ENCODE assay signal across 9 cellular contexts in genomic region chr1:14516974-14517812, GRCh38.
A peak's percentile ranks its signal among the peaks of the same experiment; 100 is the strongest.
DNase-seq lines count a peak whose midpoint lies in the region; ATAC-seq and TF ChIP-seq lines count a peak whose summit lies in the region.
"Had no signal": no experiment of that assay in that cellular context is flagged by ENCODE, and none has a peak within 500 bp of the region (broad histone marks: within the 10 kb centered on the region; RNA-seq: fewer than 3 reads in every experiment).

No MANE protein-coding gene starts in this region.

- TF ChIP-seq CTCF in astrocyte of the spinal cord (IDR thresholded peaks at IDR 0.05; ENCODE audit: low read depth, low read length) = no peak

- H3K27me3 Mint-ChIP-seq in activated naive CD8-positive, alpha-beta T cell treated with anti-CD3 and anti-CD28 coated beads, Interleukin-2, amount 50 U/mL, for 24 hours = peaks cover 7% of the 10 kb centered on the region
- no peaks in the 10 kb centered on the region for H3K27me3 Mint-ChIP-seq in activated naive CD8-positive, alpha-beta T cell treated with anti-CD3 and anti-CD28 coated beads for 36 hours

- H3K36me3 Mint-ChIP-seq in activated naive CD8-positive, alpha-beta T cell treated with anti-CD3 and anti-CD28 coated beads, Interleukin-2, amount 50 U/mL, for 24 hours (ENCODE audit: low read depth) = no peaks in the 10 kb centered on the region
- H3K36me3 Mint-ChIP-seq in activated naive CD8-positive, alpha-beta T cell treated with anti-CD3 and anti-CD28 coated beads for 36 hours = no peaks in the 10 kb centered on the region

- peak; percentile 42 for ATAC-seq in activated naive CD8-positive, alpha-beta T cell treated with anti-CD3 and anti-CD28 coated beads, Interleukin-2, amount 50 U/mL, for 24 hours
- no peak for ATAC-seq in HG02870 (IDR thresholded peaks at IDR 0.05; ENCODE audit: unreplicated experiment)

- H3K4me3 ChIP-seq in astrocyte of the spinal cord (ENCODE audit: low read depth, low read length) = no peak overlapping the region

- no peaks in the 10 kb centered on the region for H3K9me3 Mint-ChIP-seq in activated naive CD8-positive, alpha-beta T cell treated with anti-CD3 and anti-CD28 coated beads, Interleukin-2, amount 50 U/mL, for 24 hours
- no peaks in the 10 kb centered on the region for H3K9me3 Mint-ChIP-seq in activated naive CD8-positive, alpha-beta T cell treated with anti-CD3 and anti-CD28 coated beads for 36 hours

- in situ Hi-C loops in astrocyte of the spinal cord (cut with HindIII; ENCODE audit: low sequenced_read_pairs) = no loop called here

- H3K4me3 Mint-ChIP-seq in activated naive CD8-positive, alpha-beta T cell treated with anti-CD3 and anti-CD28 coated beads, Interleukin-2, amount 50 U/mL, for 24 hours = no peak overlapping the region
- H3K4me3 Mint-ChIP-seq in activated naive CD8-positive, alpha-beta T cell treated with anti-CD3 and anti-CD28 coated beads for 36 hours = no peak overlapping the region

- H3K4me1 Mint-ChIP-seq in activated naive CD8-positive, alpha-beta T cell treated with anti-CD3 and anti-CD28 coated beads, Interleukin-2, amount 50 U/mL, for 24 hours = peaks cover 3% of the 10 kb centered on the region
- H3K4me1 Mint-ChIP-seq in activated naive CD8-positive, alpha-beta T cell treated with anti-CD3 and anti-CD28 coated beads for 36 hours = peaks cover 3% of the 10 kb centered on the region

- H3K27ac Mint-ChIP-seq in activated naive CD8-positive, alpha-beta T cell treated with anti-CD3 and anti-CD28 coated beads, Interleukin-2, amount 50 U/mL, for 24 hours = no peak overlapping the region
- H3K27ac Mint-ChIP-seq in activated naive CD8-positive, alpha-beta T cell treated with anti-CD3 and anti-CD28 coated beads for 36 hours = no peak overlapping the region

- DNase-seq in activated naive CD8-positive, alpha-beta T cell treated with anti-CD3 and anti-CD28 coated beads, Interleukin-2, amount 50 U/mL, for 24 hours = no peak
- DNase-seq in activated naive CD8-positive, alpha-beta T cell treated with anti-CD3 and anti-CD28 coated beads for 36 hours = no peak
- DNase-seq in astrocyte of the spinal cord (ENCODE audit: low read depth, low spot score) = peak; percentile 82
- DNase-seq in iris pigment epithelial cell (ENCODE audit: low read depth) = peak; percentile 91
- no peak for DNase-seq in NK-92 (lab: John Stamatoyannopoulos, UW; ENCODE audit: unreplicated experiment)
- no peak for DNase-seq in activated CD8-positive, alpha-beta memory T cell treated with anti-CD3 and anti-CD28 coated beads for 24 hours
- no peak for DNase-seq in middle frontal gyrus (ENCODE audit: extremely low spot score, low spot score)
- DNase-seq: activated CD4-positive, CD25-positive, alpha-beta regulatory T cell had no signal

Comparison
In these comparisons a context has a peak if more than half of its experiments do, and no peak if none do; other contexts are left out.
1. DNase-seq: peak in astrocyte of the spinal cord (single experiment) and iris pigment epithelial cell (single experiment); none in activated naive CD8-positive, alpha-beta T cell treated with anti-CD3 and anti-CD28 coated beads, Interleukin-2, amount 50 U/mL, for 24 hours (single experiment), activated naive CD8-positive, alpha-beta T cell treated with anti-CD3 and anti-CD28 coated beads for 36 hours (single experiment), NK-92 (single experiment), activated CD8-positive, alpha-beta memory T cell treated with anti-CD3 and anti-CD28 coated beads for 24 hours (single experiment) and middle frontal gyrus (single experiment).